8 cellular contexts compared by ENCODE assay signal in genomic region chr5:31531543-31531887, GRCh38. TPM values are rescaled to one million over a fixed set of nuclear protein-coding genes. Genes with fewer than 3 reads are reported as not detected.
DNase-seq lines count a peak whose midpoint lies in the region; ATAC-seq and TF ChIP-seq lines count a peak whose summit lies in the region.

No MANE protein-coding gene starts in this region.

- H3K36me3 ChIP-seq in SJCRH30 (peaks cover 47% of the 10 kb centered on the region), liver (ENCODE audit: control insufficient read depth in 4 of 4, insufficient read depth in 3 of 4, low read depth in 1 of 4, low read length in 3 of 4) (peaks cover 12 to 32% (median 24%) of the 10 kb centered on the region in 4 donors)

- H3K9me3 ChIP-seq in SJCRH30 (replicated peaks) = no peaks in the 10 kb centered on the region
- no peaks in the 10 kb centered on the region for H3K9me3 ChIP-seq in liver (ENCODE audit: control insufficient read depth in 4 of 4, low read length in 3 of 4)

- H3K9ac ChIP-seq in liver (ENCODE audit: low read depth in 1 of 2, low read length in 2 of 2) = peak overlapping the region; percentile 32 to 61

- no peak for TF ChIP-seq CTCF in liver (IDR thresholded peaks at IDR 0.05; ENCODE audit: low read depth, low read length, missing input control)

- H3K27me3 ChIP-seq in SJCRH30 (no peaks in the 10 kb centered on the region), liver (ENCODE audit: control insufficient read depth in 4 of 4, insufficient read depth in 4 of 4, low read length in 3 of 4) (no peaks in the 10 kb centered on the region)

- under 1% methylated on average over 13 of the region's 13 CpGs for WGBS in liver

- H3K4me1 ChIP-seq in SJCRH30 (peaks cover 3% of the 10 kb centered on the region), liver (ENCODE audit: control insufficient read depth in 4 of 4, insufficient read depth in 4 of 4, low read length in 3 of 4) (peaks cover 1 to 25% (median 21%) of the 10 kb centered on the region in 4 donors)

- ATAC-seq in GM19351 (IDR thresholded peaks at IDR 0.05; ENCODE audit: unreplicated experiment) = peak; percentile 39
- ATAC-seq in HG03280 (IDR thresholded peaks at IDR 0.05; ENCODE audit: unreplicated experiment) = peak; percentile 41
- peak; percentile 9 for ATAC-seq in stimulated activated naive CD8-positive, alpha-beta T cell treated with anti-CD3 and anti-CD28 coated beads, Interleukin-15, Interleukin-2, amounts not matched to agents 100 U/mL and 50 U/mL, for 24 hours

- peak overlapping the region; percentile 87 for H3K4me3 ChIP-seq in SJCRH30
- H3K4me3 ChIP-seq in liver (ENCODE audit: low read depth in 1 of 3, low read length in 3 of 3) = peak overlapping the region; percentile 96 to 97 (median 97)

- no peak for TF ChIP-seq RAD21 in liver (IDR thresholded peaks at IDR 0.05)

- DNase-seq in COLO668 (lab: John Stamatoyannopoulos, UW; ENCODE audit: unreplicated experiment) = peak; percentile 60
- peak; percentile 21 to 48 for DNase-seq in SJCRH30
- peak; percentile 40 for DNase-seq in cerebellum (ENCODE audit: low spot score)
- peak; percentile 43 for DNase-seq in stimulated activated naive CD8-positive, alpha-beta T cell treated with anti-CD3 and anti-CD28 coated beads, Interleukin-15, Interleukin-2, amounts not matched to agents 100 U/mL and 50 U/mL, for 24 hours
- DNase-seq in cortex of kidney (lab: John Stamatoyannopoulos, UW) = no peak

- H3K27ac ChIP-seq in SJCRH30 (peak overlapping the region; percentile 65), liver (ENCODE audit: low read depth in 1 of 2, low read length in 2 of 2) (peak overlapping the region in 1 of 2 donors; percentile 37)

TF ChIP-seq in liver, 16 proteins besides CTCF, POLR2A, EP300 and RAD21:
- TF ChIP-seq NR2F2 (IDR thresholded peaks at IDR 0.05) (no peak), REST (IDR thresholded peaks at IDR 0.05) (no peak), ZBTB33 (IDR thresholded peaks at IDR 0.05) (no peak), TAF1 (conservative IDR thresholded peaks at IDR 0.05) (no peak), HNF4A (conservative IDR thresholded peaks at IDR 0.05) (no peak), FOXA1 (IDR thresholded peaks at IDR 0.05) (no peak), EGR1 (IDR thresholded peaks at IDR 0.05; ENCODE audit: low read depth in 2 of 2) (no peak)
TF ChIP-seq in liver: peak in this region for 0.

RNA-seq across cellular contexts. Expression of gene DROSHA, which starts 0.4 kb away (rescaled TPM):
- 104 and 105 TPM in 2 replicates for total RNA-seq in SJCRH30 (2014; rRNA removed; shearing (Covaris generic))
- total RNA-seq in cerebellum = 94.8 TPM
- 10 to 100 TPM; 20.2 to 25.4 TPM for total RNA-seq in liver
- polyA plus RNA-seq in liver = 10 to 100 TPM in 1 of 2 donors, 1 to 10 TPM in 1; 8.2 to 10.5 TPM

RNA-seq across cellular contexts. Expression of gene C5orf22, which starts 0.6 kb away (rescaled TPM):
- total RNA-seq in SJCRH30 (2014; rRNA removed; shearing (Covaris generic)) = 54.0 and 61.6 TPM in 2 replicates
- total RNA-seq in cerebellum (20.3 TPM), liver (10 to 100 TPM in 1 of 2 donors, 1 to 10 TPM in 1; 7.7 to 10.3 TPM)
- 1 to 10 TPM; 4.6 to 6.4 TPM for polyA plus RNA-seq in liver
